13 cellular contexts compared by ENCODE assay signal in the genomic region with DNA sequence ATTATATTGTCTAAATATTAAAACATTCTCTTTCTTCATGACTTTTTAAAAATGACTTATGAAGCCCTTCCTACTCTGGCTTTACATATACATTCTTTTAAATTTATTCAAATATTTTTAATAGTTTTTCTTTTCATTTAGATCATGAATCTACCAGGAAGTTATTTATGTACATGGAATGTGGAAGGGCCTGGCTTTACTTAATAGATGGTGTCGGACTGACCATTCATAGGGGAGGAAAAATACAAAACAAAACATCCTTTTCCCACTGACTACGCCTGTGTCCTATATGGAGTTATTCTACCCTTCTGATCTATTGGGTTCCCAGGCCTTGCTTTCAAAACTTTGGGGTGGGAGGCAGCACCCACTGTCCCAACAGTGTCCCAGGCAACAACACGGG.
A peak's percentile ranks its signal among the peaks of the same experiment; 100 is the strongest.
DNase-seq lines count a peak whose midpoint lies in the region; ATAC-seq, FAIRE-seq and TF ChIP-seq lines count a peak whose summit lies in the region.
"Had no signal": no experiment of that assay in that cellular context is flagged by ENCODE, and none has a peak within 500 bp of the region (broad histone marks: within the 10 kb centered on the region; RNA-seq: fewer than 3 reads in every experiment).

No MANE protein-coding gene starts in this region.

- H3K4me1 Mint-ChIP-seq in activated T-helper 17 cell treated with anti-CD3 and anti-CD28 coated beads, Interleukin-2, amount 50 U/mL, for 72 hours = no peaks in the 10 kb centered on the region

- peaks cover 37% of the 10 kb centered on the region for H3K4me1 ChIP-seq in adipocyte (ENCODE audit: control insufficient read depth, insufficient read depth, low read length)
- peaks cover 0 to 27% (median 17%) of the 10 kb centered on the region in 4 donors for H3K4me1 ChIP-seq in sigmoid colon
- H3K4me1 ChIP-seq in small intestine (ENCODE audit: control insufficient read depth in 2 of 2, insufficient read depth in 1 of 2, low read depth in 1 of 2, low read length in 1 of 2) = peaks cover 0 to 3% of the 10 kb centered on the region in 2 donors
- H3K4me1 ChIP-seq: upper lobe of left lung had no signal

- ATAC-seq in activated T-helper 17 cell treated with anti-CD3 and anti-CD28 coated beads, Interleukin-2, amount 50 U/mL, for 72 hours (replicated peaks) = no peak
- ATAC-seq in HG03457 (IDR thresholded peaks at IDR 0.05; ENCODE audit: unreplicated experiment) (no peak), sciatic nerve (no peak)
- ATAC-seq: A549 had no signal

- no peak overlapping the region for H3K27ac Mint-ChIP-seq in activated T-helper 17 cell treated with anti-CD3 and anti-CD28 coated beads, Interleukin-2, amount 50 U/mL, for 72 hours

- no peak overlapping the region for H3K4me3 Mint-ChIP-seq in activated T-helper 17 cell treated with anti-CD3 and anti-CD28 coated beads, Interleukin-2, amount 50 U/mL, for 72 hours

- H3K27ac ChIP-seq in sigmoid colon = peak overlapping the region; percentile 64 to 85 (median 70)
- peak overlapping the region in 1 of 2 donors; percentile 44 for H3K27ac ChIP-seq in small intestine (ENCODE audit: low read depth in 1 of 2, low read length in 1 of 2)
- H3K27ac ChIP-seq: upper lobe of left lung had no signal

- DNase-seq in Daoy (ENCODE audit: low read depth) (peak; percentile 25), adipocyte (ENCODE audit: low read depth) (peak; percentile 63), glomerular endothelial cell (ENCODE audit: extremely low read depth, low read depth, low spot score) (peak; percentile 23), sigmoid colon (no peak), small intestine (no peak), sciatic nerve (ENCODE audit: low spot score) (no peak)
- DNase-seq: activated CD4-positive, alpha-beta T cell treated with anti-CD3 and anti-CD28 coated beads, Interleukin-2, amount 50 U/mL, for 4 hours; stimulated activated CD4-positive, alpha-beta T cell treated with anti-CD3 and anti-CD28 coated beads, Interleukin-4, amount 100 ng/mL, for 1 hour; upper lobe of left lung had no signal

- intact Hi-C loops in sigmoid colon (cut with DNase I) = no loop called here
- intact Hi-C loops in sciatic nerve (cut with DNase I) = no loop called here

- H3K9me3 ChIP-seq in adipocyte (ENCODE audit: control insufficient read depth, low read length) = no peaks in the 10 kb centered on the region
- no peaks in the 10 kb centered on the region for H3K9me3 ChIP-seq in sigmoid colon
- H3K9me3 ChIP-seq in small intestine (ENCODE audit: control insufficient read depth, low read depth) = no peaks in the 10 kb centered on the region
- H3K9me3 ChIP-seq: A549, upper lobe of left lung had no signal

- peak overlapping the region; percentile 80 for H3K9ac ChIP-seq in adipocyte (ENCODE audit: low read length)

- peaks cover 21% of the 10 kb centered on the region for H3K27me3 Mint-ChIP-seq in activated T-helper 17 cell treated with anti-CD3 and anti-CD28 coated beads, Interleukin-2, amount 50 U/mL, for 72 hours

- H3K36me3 ChIP-seq in adipocyte (ENCODE audit: control insufficient read depth, insufficient read depth, low read length, severe bottlenecking) (no peaks in the 10 kb centered on the region), sigmoid colon (no peaks in the 10 kb centered on the region), small intestine (ENCODE audit: control insufficient read depth in 2 of 2, insufficient read depth in 2 of 2, low read length in 2 of 2) (no peaks in the 10 kb centered on the region)
- H3K36me3 ChIP-seq: upper lobe of left lung had no signal

- no peak overlapping the region for H3K4me3 ChIP-seq in adipocyte (ENCODE audit: low read length)
- H3K4me3 ChIP-seq in sigmoid colon = no peak overlapping the region
- no peak overlapping the region for H3K4me3 ChIP-seq in small intestine (ENCODE audit: low read depth in 1 of 2, low read length in 2 of 2)
- H3K4me3 ChIP-seq: A549, upper lobe of left lung had no signal

- WGBS in sigmoid colon, 2 donors = 85 to 86% methylated on average over 3 of the region's 3 CpGs
- 86 to 87% (median 87%) methylated on average over 3 of the region's 3 CpGs for WGBS in small intestine, 3 donors

- H3K27me3 ChIP-seq in adipocyte (replicated peaks; ENCODE audit: control insufficient read depth, insufficient read depth, low read length) = no peaks in the 10 kb centered on the region
- H3K27me3 ChIP-seq in sigmoid colon = no peaks in the 10 kb centered on the region
- H3K27me3 ChIP-seq in small intestine (ENCODE audit: control insufficient read depth in 2 of 2, insufficient read depth in 2 of 2, low read length in 2 of 2) = no peaks in the 10 kb centered on the region
- H3K27me3 ChIP-seq: upper lobe of left lung had no signal

- no peaks in the 10 kb centered on the region for H3K9me3 Mint-ChIP-seq in activated T-helper 17 cell treated with anti-CD3 and anti-CD28 coated beads, Interleukin-2, amount 50 U/mL, for 72 hours

- no peak for TF ChIP-seq EP300 in sigmoid colon (IDR thresholded peaks at IDR 0.05)

- no peak for FAIRE-seq in small intestine (lab: Jason Lieb, UNC)
- FAIRE-seq: A549, GM19239 had no signal

- no peak for TF ChIP-seq CTCF in sigmoid colon (IDR thresholded peaks at IDR 0.05)

- H3K36me3 Mint-ChIP-seq in activated T-helper 17 cell treated with anti-CD3 and anti-CD28 coated beads, Interleukin-2, amount 50 U/mL, for 72 hours (ENCODE audit: low read depth) = no peaks in the 10 kb centered on the region

- no peak for TF ChIP-seq POLR2A in sigmoid colon (IDR thresholded peaks at IDR 0.05)

Comparison
In these comparisons a context has a peak if more than half of its experiments do, and no peak if none do; other contexts are left out.
1. DNase-seq: peak in Daoy (single experiment), adipocyte (single experiment) and glomerular endothelial cell (single experiment); none in sigmoid colon (single experiment), small intestine (single experiment) and sciatic nerve (single experiment).